ENCODE assay signal across 8 cellular contexts in genomic region chr11:112219476-112220232, GRCh38. TPM values are rescaled to one million over a fixed set of nuclear protein-coding genes. Genes with fewer than 3 reads are reported as not detected.
DNase-seq lines count a peak whose midpoint lies in the region; ATAC-seq and TF ChIP-seq lines count a peak whose summit lies in the region.

No MANE protein-coding gene starts in this region.

- H3K27me3 Mint-ChIP-seq in CD14-positive monocyte (ENCODE audit: low read depth in 3 of 3), result peaks cover 0 to 2% (median 0%) of the 10 kb centered on the region in 3 donors
- no peaks in the 10 kb centered on the region for H3K27me3 Mint-ChIP-seq in T-cell

- H3K9me3 Mint-ChIP-seq in CD14-positive monocyte (no peaks in the 10 kb centered on the region), T-cell (no peaks in the 10 kb centered on the region)

- peak overlapping the region in 1 of 2 donors; percentile 44 for H3K4me3 Mint-ChIP-seq in CD14-positive monocyte
- H3K4me3 Mint-ChIP-seq in T-cell, result no peak overlapping the region

- in situ Hi-C loops in T47D (cut with HindIII; ENCODE audit: low pct_unique_long_range_greater_than_20kb, low sequenced_read_pairs), result no loop called here

- peak; percentile 96 for ATAC-seq in GM18867 (IDR thresholded peaks at IDR 0.05; ENCODE audit: unreplicated experiment)
- peak; percentile 85 for ATAC-seq in HG02973 (IDR thresholded peaks at IDR 0.05; ENCODE audit: unreplicated experiment)
- ATAC-seq in T-cell (replicated peaks in 1 of 4), result peak; percentile 96 to 99 (median 97)

- DNase-seq in CD14-positive monocyte (ENCODE audit: low spot score) (no peak), NCI-H1694 (lab: John Stamatoyannopoulos, UW) (peak; percentile 11), T-cell (peak in 30 of 34 experiments; percentile 1 to 58 (median 22)), T47D (ENCODE audit: low read depth in 1 of 2, low spot score in 1 of 2) (peak; percentile 49 to 84), iris pigment epithelial cell (ENCODE audit: low read depth) (peak; percentile 75)
- peak; percentile 53 for DNase-seq in stimulated activated CD4-positive, alpha-beta T cell treated with anti-CD3 and anti-CD28 coated beads, Interleukin-4, amount 100 ng/mL, for 24 hours

- intact Hi-C loops in CD14-positive monocyte (cut with micrococcal nuclease), result loop anchor here (1.0 to 10.0 kb wide), 7 partner anchors 45 to 1315 kb away; partner anchors contain the start of gene BCO2 (in 1 of the 2)

- H3K4me1 Mint-ChIP-seq in CD14-positive monocyte (peaks cover 14% of the 10 kb centered on the region), T-cell (peaks cover 0 to 4% (median 2%) of the 10 kb centered on the region in 3 donors)

- TF ChIP-seq CTCF in CD14-positive monocyte (IDR thresholded peaks at IDR 0.05), result peak; percentile 78

- H3K27ac Mint-ChIP-seq in CD14-positive monocyte (peak overlapping the region in 2 of 7 donors; percentile 31 to 33), T-cell (no peak overlapping the region)

- CTCF ChIA-PET in T-cell (lab: Charles Lee), result interaction anchor here (0.6 to 7.6 kb wide), 19 partner anchors 11 to 1761 kb away, joined by 3 to 121 read pairs (median 4); no protein-coding TSS in a partner anchor

- H3K36me3 Mint-ChIP-seq in CD14-positive monocyte (no peaks in the 10 kb centered on the region), T-cell (no peaks in the 10 kb centered on the region)

- POLR2A ChIA-PET in T-cell (lab: Charles Lee), result interaction anchor here in 1 of 2 donors (0.6 kb wide), 1 partner anchor 24 kb away, joined by 6 read pairs; no protein-coding TSS in a partner anchor

RNA-seq across cellular contexts. Expression of gene PTS, which starts 6.6 kb away (rescaled TPM):
- polyA plus RNA-seq in CD14-positive monocyte, result 10 to 100 TPM; 11.8 to 14.0 TPM
- 10 to 100 TPM; 15.1 to 65.8 (median 21.0) TPM for total RNA-seq in T-cell

RNA-seq across cellular contexts. Expression of gene PLET1, which starts 41.0 kb away (rescaled TPM):
- polyA plus RNA-seq in CD14-positive monocyte, result not detected
- total RNA-seq in T-cell, result not detected

RNA-seq across cellular contexts. Expression of gene BCO2, which starts 44.3 kb away (rescaled TPM):
- under 1 TPM in 1 of 2 donors, not detected in 1; 0.20 TPM for polyA plus RNA-seq in CD14-positive monocyte
- 1 to 10 TPM; 1.5 to 3.2 (median 1.8) TPM for total RNA-seq in T-cell

RNA-seq across cellular contexts. Expression of gene TEX12, which starts 52.5 kb away (rescaled TPM):
- polyA plus RNA-seq in CD14-positive monocyte, result not detected
- total RNA-seq in T-cell, result under 1 TPM in 2 of 5 donors, not detected in 3; 0.30 to 0.70 TPM

RNA-seq across cellular contexts. Expression of gene IL18, which starts 55.8 kb away (rescaled TPM):
- polyA plus RNA-seq in CD14-positive monocyte, result 10 to 100 TPM; 11.7 to 16.2 TPM
- total RNA-seq in T-cell, result under 1 TPM; 0.20 to 0.53 (median 0.35) TPM
